Comparison of ENCODE assay signal across 1 cellular context in the genomic region with DNA sequence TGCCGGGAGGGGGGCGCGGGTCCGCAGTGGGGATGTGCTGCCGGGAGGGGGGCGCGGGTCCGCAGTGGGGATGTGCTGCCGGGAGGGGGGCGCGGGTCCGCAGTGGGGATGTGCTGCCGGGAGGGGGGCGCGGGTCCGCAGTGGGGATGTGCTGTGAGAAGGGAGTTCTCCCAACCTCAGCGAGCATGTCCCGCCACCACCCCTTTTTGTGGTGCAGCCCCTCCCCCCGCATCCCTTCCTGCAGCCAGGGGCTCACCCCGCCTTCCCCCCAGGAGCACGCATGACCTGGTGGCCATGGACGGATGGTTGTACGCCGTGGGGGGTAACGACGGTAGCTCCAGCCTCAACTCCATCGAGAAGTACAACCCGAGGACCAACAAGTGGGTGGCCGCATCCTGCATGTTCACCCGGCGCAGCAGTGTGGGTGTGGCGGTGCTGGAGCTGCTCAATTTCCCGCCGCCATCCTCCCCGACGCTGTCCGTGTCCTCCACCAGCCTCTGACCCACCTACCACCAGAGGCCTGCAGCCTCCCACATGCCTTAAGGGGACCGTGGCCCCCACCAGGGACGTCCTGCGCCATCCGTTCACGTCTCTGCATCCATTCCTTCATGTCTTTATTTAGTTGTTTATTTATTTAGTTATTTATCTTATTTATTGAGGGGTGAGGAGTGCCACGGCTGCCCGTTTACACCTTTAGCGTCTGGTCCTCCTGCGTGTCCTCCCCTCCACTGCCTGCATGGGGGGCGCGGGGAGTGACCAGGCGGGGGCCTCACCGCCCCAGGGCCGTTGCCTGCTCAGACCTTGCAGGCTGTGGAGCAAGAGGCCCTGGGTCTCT.
TF ChIP-seq lines count a peak whose summit lies in the region.

No MANE protein-coding gene starts in this region.

TF ChIP-seq in HEK293, 187 proteins besides CTCF, POLR2A, EP300 and RAD21 (continued from another document):
- TF ChIP-seq SCRT2 (tag by site-specific recombination; IDR thresholded peaks at IDR 0.05), result peak; percentile 90
